Comparison of ENCODE assay signal across 8 cellular contexts in the genomic region with DNA sequence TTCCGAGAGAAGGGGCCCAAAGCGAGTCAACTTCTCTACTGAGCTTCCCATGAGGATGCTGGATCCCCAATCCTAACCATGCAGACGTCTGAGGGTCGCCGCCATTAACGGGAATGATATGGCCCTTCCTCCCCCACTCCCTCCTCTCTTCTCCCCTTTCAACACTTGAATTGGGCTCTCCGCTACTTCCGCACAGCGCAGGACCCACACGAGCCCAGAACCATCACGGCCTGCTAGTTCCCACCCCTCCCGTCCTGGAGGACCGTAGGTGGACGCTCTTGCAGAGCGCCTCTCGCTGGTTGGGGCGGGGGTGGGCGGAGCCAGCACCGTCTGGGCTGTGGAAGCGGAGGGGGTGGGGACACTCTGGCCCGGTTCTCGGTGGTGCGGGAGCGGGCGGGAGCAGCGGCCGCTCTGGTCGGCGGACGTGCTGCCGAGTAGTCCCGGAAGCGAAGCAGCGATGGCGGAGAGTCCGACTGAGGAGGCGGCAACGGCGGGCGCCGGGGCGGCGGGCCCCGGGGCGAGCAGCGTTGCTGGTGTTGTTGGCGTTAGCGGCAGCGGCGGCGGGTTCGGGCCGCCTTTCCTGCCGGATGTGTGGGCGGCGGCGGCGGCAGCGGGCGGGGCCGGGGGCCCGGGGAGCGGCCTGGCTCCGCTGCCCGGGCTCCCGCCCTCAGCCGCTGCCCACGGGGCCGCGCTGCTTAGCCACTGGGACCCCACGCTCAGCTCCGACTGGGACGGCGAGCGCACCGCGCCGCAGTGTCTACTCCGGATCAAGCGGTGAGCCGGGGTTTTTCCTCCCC. TPM values are rescaled to one million over a fixed set of nuclear protein-coding genes. Genes with fewer than 3 reads are reported as not detected.
A peak's percentile ranks its signal among the peaks of the same experiment; 100 is the strongest.
DNase-seq lines count a peak whose midpoint lies in the region; ATAC-seq and TF ChIP-seq lines count a peak whose summit lies in the region.

A gene (plus strand): TSS at position 361 of the 797 bp plus-strand sequence. CDS start 97 bp downstream, at position 458.

- H3K27me3 ChIP-seq in BE2C (no peaks in the 10 kb centered on the region), layer of hippocampus (ENCODE audit: control insufficient read depth, insufficient read depth, low read length) (no peaks in the 10 kb centered on the region)

- peaks cover 40% of the 10 kb centered on the region for H3K36me3 Mint-ChIP-seq in activated CD4-positive, alpha-beta T cell treated with anti-CD3 and anti-CD28 coated beads for 36 hours (ENCODE audit: low read depth)

- ATAC-seq in HG03439 (IDR thresholded peaks at IDR 0.05; ENCODE audit: unreplicated experiment): peak; percentile 83
- peak; percentile 86 for ATAC-seq in activated CD4-positive, alpha-beta T cell treated with anti-CD3 and anti-CD28 coated beads for 36 hours

- POLR2A ChIA-PET in activated CD4-positive, alpha-beta T cell treated with anti-CD3 and anti-CD28 coated beads for 36 hours (lab: Charles Lee): interaction anchor here (0.5 to 2.9 kb wide), 4 partner anchors 9 to 41 kb away, joined by 4 to 26 read pairs (median 4); a partner anchor contains a TSS

- H3K36me3 ChIP-seq in BE2C: peaks cover 26% of the 10 kb centered on the region

- H3K4me3 ChIP-seq in BE2C (ENCODE audit: low read depth, low read length) (peak within 1 kb of the TSS; percentile 72), choroid plexus epithelial cell (ENCODE audit: low read depth, low read length) (peak within 1 kb of the TSS; percentile 82)

- TF ChIP-seq CTCF in BE2C (IDR thresholded peaks at IDR 0.05; ENCODE audit: low read depth, low read length) (0 out of 2 replicates have a peak, but pooled peaks have one; percentile 9), choroid plexus epithelial cell (conservative IDR thresholded peaks at IDR 0.05; ENCODE audit: low read depth, low read length) (peak; percentile 7)

- peak within 1 kb of the TSS; percentile 89 for H3K4me3 Mint-ChIP-seq in activated CD4-positive, alpha-beta T cell treated with anti-CD3 and anti-CD28 coated beads for 36 hours

- intact Hi-C loops in activated CD4-positive, alpha-beta T cell treated with anti-CD3 and anti-CD28 coated beads for 36 hours (cut with DNase I, micrococcal nuclease): loop anchor here (1.0 to 10.0 kb wide), 10 partner anchors 8 to 1257 kb away; a partner anchor contains a TSS

- peak; percentile 94 for DNase-seq in BE2C
- DNase-seq in NCI-H510A treated with DMSO at 0.1 percent for 48 hours (lab: John Stamatoyannopoulos, UW): peak; percentile 97
- DNase-seq in activated CD4-positive, alpha-beta T cell treated with anti-CD3 and anti-CD28 coated beads for 36 hours: peak; percentile 94
- peak; percentile 98 for DNase-seq in choroid plexus epithelial cell (ENCODE audit: low read depth)
- peak; percentile 80 to 88 for DNase-seq in stimulated activated CD4-positive, alpha-beta T cell treated with anti-CD3 and anti-CD28 coated beads, Interleukin-1b, Interleukin-23, amount 100 ng/mL, for 4 hours (ENCODE audit: low read depth in 2 of 2)

- peak within 1 kb of the TSS; percentile 97 for H3K27ac Mint-ChIP-seq in activated CD4-positive, alpha-beta T cell treated with anti-CD3 and anti-CD28 coated beads for 36 hours

- no peaks in the 10 kb centered on the region for H3K27me3 Mint-ChIP-seq in activated CD4-positive, alpha-beta T cell treated with anti-CD3 and anti-CD28 coated beads for 36 hours

- H3K9me3 Mint-ChIP-seq in activated CD4-positive, alpha-beta T cell treated with anti-CD3 and anti-CD28 coated beads for 36 hours (ENCODE audit: low read depth): no peaks in the 10 kb centered on the region

- CTCF ChIA-PET in activated CD4-positive, alpha-beta T cell treated with anti-CD3 and anti-CD28 coated beads for 36 hours (lab: Charles Lee): interaction anchor here (1.0 to 1.1 kb wide), 4 partner anchors 14 to 124 kb away, joined by 3 to 5 read pairs (median 4); a partner anchor contains a TSS

- peaks cover 5% of the 10 kb centered on the region for H3K4me1 ChIP-seq in BE2C

- H3K4me1 Mint-ChIP-seq in activated CD4-positive, alpha-beta T cell treated with anti-CD3 and anti-CD28 coated beads for 36 hours: peaks cover 46% of the 10 kb centered on the region

- no peaks in the 10 kb centered on the region for H3K9me3 ChIP-seq in BE2C

- peak; percentile 92 for TF ChIP-seq POLR2A in GM19193 (IDR thresholded peaks at IDR 0.05; ENCODE audit: extremely low read depth, insufficient read depth, insufficient read length)

- H3K27ac ChIP-seq in layer of hippocampus (ENCODE audit: low read depth, low read length): peak within 1 kb of the TSS; percentile 85

RNA-seq across cellular contexts. Expression of the gene that starts here (rescaled TPM):
- 47.7 TPM for polyA plus RNA-seq in BE2C (2012; ENCODE audit: insufficient read depth, insufficient read length, low read depth)
- total RNA-seq in activated CD4-positive, alpha-beta T cell treated with anti-CD3 and anti-CD28 coated beads for 36 hours: 100 to 1,000 TPM; 104 TPM

Comparison
In these comparisons a context has a peak if more than half of its experiments do, and no peak if none do; other contexts are left out.
1. Peak in every context shown above with its lines: DNase-seq, ATAC-seq, H3K4me3 ChIP-seq and H3K27ac ChIP-seq.